In genomic region chr11:65366340-65366773, GRCh38 we compare ENCODE assay signal across 9 cellular contexts. TPM values are rescaled to one million over a fixed set of nuclear protein-coding genes. Genes with fewer than 3 reads are reported as not detected.
DNase-seq lines count a peak whose midpoint lies in the region; ATAC-seq, FAIRE-seq and TF ChIP-seq lines count a peak whose summit lies in the region.
"Had no signal": no experiment of that assay in that cellular context is flagged by ENCODE, and none has a peak within 500 bp of the region (broad histone marks: within the 10 kb centered on the region; RNA-seq: fewer than 3 reads in every experiment).

No MANE protein-coding gene starts in this region.

- no peak overlapping the region for H3K23ac ChIP-seq in H9 (ENCODE audit: insufficient read length, low read depth, low read length)

- H3K14ac ChIP-seq in H9 (ENCODE audit: insufficient read depth, low read length), result no peak overlapping the region

- H3K4ac ChIP-seq in H9 (ENCODE audit: low read depth, low read length), result no peak overlapping the region

- H2BK15ac ChIP-seq in H9 (ENCODE audit: low read depth, low read length), result no peak overlapping the region

- no CpG with 5 or more reads among the region's 4 CpGs for WGBS in H9 (ENCODE audit: extremely low coverage, insufficient read length, low lambda C conversion rate)

- peaks cover 7% of the 10 kb centered on the region for H3K4me1 Mint-ChIP-seq in CD4-positive, alpha-beta T cell (ENCODE audit: low read depth)
- H3K4me1 Mint-ChIP-seq in H9, result no peaks in the 10 kb centered on the region; a peak in 1 of 4 replicates

- H3K4me3 Mint-ChIP-seq in CD4-positive, alpha-beta T cell, result no peak overlapping the region
- no peak overlapping the region for H3K4me3 Mint-ChIP-seq in H9

- H3K36me3 Mint-ChIP-seq in CD4-positive, alpha-beta T cell (ENCODE audit: low read depth), result no peaks in the 10 kb centered on the region
- H3K36me3 Mint-ChIP-seq in H9 (ENCODE audit: insufficient read depth in 1 of 3, low read depth in 3 of 3), result no peaks in the 10 kb centered on the region
- H3K36me3 Mint-ChIP-seq: IgD-negative memory B cell had no signal

- no peaks in the 10 kb centered on the region for H3K27me3 ChIP-seq in CD4-positive, alpha-beta T cell (ENCODE audit: control insufficient read depth, insufficient read depth, low read length)
- H3K27me3 ChIP-seq in H9 (ENCODE audit: insufficient read depth, low read length) (no peaks in the 10 kb centered on the region; the same call in 1 of the 2 replicates), osteoblast (ENCODE audit: insufficient read depth, low read length) (no peaks in the 10 kb centered on the region)

- no peak overlapping the region for H3K56ac ChIP-seq in H9 (ENCODE audit: insufficient read length, low read depth, low read length)

- DNase-seq in CD4-positive, alpha-beta T cell, result no peak
- DNase-seq in H9, result peak; percentile 61
- peak; percentile 74 for DNase-seq in NCI-H2196 (lab: John Stamatoyannopoulos, UW; ENCODE audit: unreplicated experiment)
- peak; percentile 79 to 89 for DNase-seq in frontal cortex (ENCODE audit: low spot score in 2 of 2)
- peak; percentile 97 for DNase-seq in osteoblast (ENCODE audit: insufficient read length, low spot score, missing footprints)
- no peak for DNase-seq in UCSD-AML1 (lab: John Stamatoyannopoulos, UW; ENCODE audit: unreplicated experiment)

- intact Hi-C loops in CD4-positive, alpha-beta T cell (cut with DNase I, micrococcal nuclease), result loop anchor here (1.0 to 5.0 kb wide), 4 partner anchors 51 to 227 kb away; no protein-coding TSS in a partner anchor

- H3K9me3 Mint-ChIP-seq in CD4-positive, alpha-beta T cell, result no peaks in the 10 kb centered on the region
- no peaks in the 10 kb centered on the region for H3K9me3 Mint-ChIP-seq in H9
- H3K9me3 Mint-ChIP-seq: IgD-negative memory B cell had no signal

- H3K4me1 ChIP-seq in H9 (ENCODE audit: insufficient read depth, low read length) (no peaks in the 10 kb centered on the region), osteoblast (ENCODE audit: insufficient read depth, low read length) (peaks cover 7% of the 10 kb centered on the region)

- POLR2A ChIA-PET in CD4-positive, alpha-beta T cell (lab: Charles Lee), result no interaction called here

- no peak overlapping the region for H2BK120ac ChIP-seq in H9 (ENCODE audit: low read depth, low read length, poor library complexity, severe bottlenecking)

- H3K79me1 ChIP-seq in H9 (ENCODE audit: insufficient read depth, low read depth, low read length, poor library complexity, severe bottlenecking), result no peaks in the 10 kb centered on the region

- no peak overlapping the region for H3K4me3 ChIP-seq in osteoblast (ENCODE audit: insufficient read depth, low read length)

- H3K27ac ChIP-seq in CD4-positive, alpha-beta T cell (ENCODE audit: low read depth, low read length), result no peak overlapping the region
- H3K27ac ChIP-seq in H9 (ENCODE audit: insufficient read length, low read depth, low read length) (no peak overlapping the region), VCaP (peak overlapping the region; percentile 46), osteoblast (ENCODE audit: low read depth, low read length) (no peak overlapping the region)

- H3K23me2 ChIP-seq in H9 (ENCODE audit: insufficient read length, low read depth, low read length, poor library complexity, severe bottlenecking), result no peaks in the 10 kb centered on the region

- H2BK20ac ChIP-seq in H9 (ENCODE audit: low read depth, low read length, poor library complexity, severe bottlenecking), result no peak overlapping the region

- no peak overlapping the region for H3T11ph ChIP-seq in H9 (ENCODE audit: low read length)

- no peak overlapping the region for H3K9ac ChIP-seq in H9 (ENCODE audit: extremely low read depth, insufficient read length, low read length)

- peak; percentile 78 for TF ChIP-seq CTCF in CD4-positive, alpha-beta T cell (IDR thresholded peaks at IDR 0.05)
- TF ChIP-seq CTCF in H9 (conservative IDR thresholded peaks at IDR 0.05) (peak; percentile 82), VCaP (conservative IDR thresholded peaks at IDR 0.05) (peak; percentile 100), osteoblast (IDR thresholded peaks at IDR 0.05; ENCODE audit: extremely low read depth, low read depth, low read length) (peak; percentile 71)

- H3K18ac ChIP-seq in H9 (ENCODE audit: insufficient read length, low read depth, low read length), result no peak overlapping the region

- H4K20me1 ChIP-seq in H9 (ENCODE audit: control insufficient read depth, insufficient read depth, insufficient read length), result no peaks in the 10 kb centered on the region
- no peaks in the 10 kb centered on the region for H4K20me1 ChIP-seq in osteoblast (ENCODE audit: insufficient read depth, low read length)

- H3K79me2 ChIP-seq in H9 (ENCODE audit: insufficient read depth, low read length) (no peaks in the 10 kb centered on the region), osteoblast (ENCODE audit: insufficient read depth, low read length) (peaks cover 5% of the 10 kb centered on the region)

- H3K9me3 ChIP-seq in CD4-positive, alpha-beta T cell (ENCODE audit: control insufficient read depth, low read length), result no peaks in the 10 kb centered on the region
- no peaks in the 10 kb centered on the region for H3K9me3 ChIP-seq in H9 (ENCODE audit: control insufficient read depth, low read depth, low read length)
- H3K9me3 ChIP-seq in osteoblast (ENCODE audit: low read depth, low read length), result no peaks in the 10 kb centered on the region

- peak; percentile 85 for ATAC-seq in CD4-positive, alpha-beta T cell (ENCODE audit: poor library complexity)
- no peak for ATAC-seq in HG03108 (IDR thresholded peaks at IDR 0.05; ENCODE audit: unreplicated experiment)

- H4K91ac ChIP-seq in H9 (ENCODE audit: insufficient read length, low read depth, low read length), result no peak overlapping the region

- no peak overlapping the region for H4K8ac ChIP-seq in H9 (replicated peaks; ENCODE audit: insufficient read length, low read depth, low read length)

- no peak overlapping the region for H3K27ac Mint-ChIP-seq in CD4-positive, alpha-beta T cell
- H3K27ac Mint-ChIP-seq in H9, result no peak overlapping the region

- no peaks in the 10 kb centered on the region for H3K27me3 Mint-ChIP-seq in CD4-positive, alpha-beta T cell
- peaks cover 15% of the 10 kb centered on the region for H3K27me3 Mint-ChIP-seq in H9 (ENCODE audit: low read depth)
- H3K27me3 Mint-ChIP-seq: IgD-negative memory B cell had no signal

- no peak overlapping the region for H2BK12ac ChIP-seq in H9 (ENCODE audit: insufficient read length, low read depth, low read length)

- CTCF ChIA-PET in CD4-positive, alpha-beta T cell (lab: Charles Lee), result interaction anchor here (1.0 kb wide), 1 partner anchor 14 kb away, joined by 3 read pairs; no protein-coding TSS in a partner anchor

- no peak overlapping the region for H2AK5ac ChIP-seq in H9 (ENCODE audit: insufficient read length, low read length)

- no peak for FAIRE-seq in frontal cortex (lab: Jason Lieb, UNC)

- H3K4me2 ChIP-seq in H9 (ENCODE audit: insufficient read depth, insufficient read length, low read length), result no peak overlapping the region
- no peak overlapping the region for H3K4me2 ChIP-seq in osteoblast (ENCODE audit: insufficient read depth, low read length)

- no peak overlapping the region for H4K5ac ChIP-seq in H9 (ENCODE audit: insufficient read length, low read depth, low read length)

- no peaks in the 10 kb centered on the region for H3K36me3 ChIP-seq in osteoblast (ENCODE audit: insufficient read depth, low read length)

- H2AFZ ChIP-seq in H9 (ENCODE audit: low read length), result peak overlapping the region; percentile 74
- H2AFZ ChIP-seq in osteoblast (ENCODE audit: low read length), result peak overlapping the region; percentile 65

- H2BK5ac ChIP-seq in H9 (ENCODE audit: insufficient read length, low read length), result no peak overlapping the region

RNA-seq across cellular contexts. Expression of gene TIGD3, which starts 11.8 kb away (rescaled TPM):
- under 1 TPM; 0.73 to 0.85 TPM for total RNA-seq in CD4-positive, alpha-beta T cell
- total RNA-seq in H9 (2021) (0.66 and 1.2 TPM in 2 replicates), frontal cortex (5.3 TPM), osteoblast (not detected in 2 replicates)

RNA-seq across cellular contexts. Expression of gene SLC25A45, which starts 16.1 kb away (rescaled TPM):
- 10 to 100 TPM; 40.0 to 40.8 TPM for total RNA-seq in CD4-positive, alpha-beta T cell
- total RNA-seq in H9 (2021) (1.1 and 1.6 TPM in 2 replicates), frontal cortex (0.41 TPM), osteoblast (4.1 and 4.3 TPM in 2 replicates)

RNA-seq across cellular contexts. Expression of gene FRMD8, which starts 20.1 kb away (rescaled TPM):
- total RNA-seq in CD4-positive, alpha-beta T cell, result 10 to 100 TPM; 19.4 to 25.3 TPM
- total RNA-seq in H9 (2021), result 19.0 and 22.7 TPM in 2 replicates
- total RNA-seq in frontal cortex, result 8.2 TPM
- total RNA-seq in osteoblast, result 62.2 and 78.2 TPM in 2 replicates

RNA-seq across cellular contexts. Expression of gene DPF2, which starts 32.7 kb away (rescaled TPM):
- 10 to 100 TPM; 50.3 to 60.1 TPM for total RNA-seq in CD4-positive, alpha-beta T cell
- total RNA-seq in H9 (2021) (75.3 and 81.4 TPM in 2 replicates), frontal cortex (17.5 TPM), osteoblast (44.2 and 48.1 TPM in 2 replicates)

RNA-seq across cellular contexts. Expression of gene CDC42EP2, which starts 51.7 kb away (rescaled TPM):
- total RNA-seq in CD4-positive, alpha-beta T cell, result under 1 TPM in 1 of 2 experiments, not detected in 1; 0.96 TPM
- 10.9 and 11.9 TPM in 2 replicates for total RNA-seq in H9 (2021)
- 6.1 TPM for total RNA-seq in frontal cortex
- 15.0 and 15.6 TPM in 2 replicates for total RNA-seq in osteoblast

Comparison
In these comparisons a context has a peak if more than half of its experiments do, and no peak if none do; other contexts are left out.
1. DNase-seq: peak in H9 (single experiment), NCI-H2196 (single experiment), frontal cortex (2 of 2) and osteoblast (single experiment); none in CD4-positive, alpha-beta T cell (0 of 10) and UCSD-AML1 (single experiment).
2. Peak in every context shown above with its lines, with median percentiles within 50 percentile points of each other: CTCF ChIP-seq.